Comparison of ENCODE assay signal across 17 cellular contexts in genomic region chr3:156957715-156958114, GRCh38.
DNase-seq lines count a peak whose midpoint lies in the region; ATAC-seq and TF ChIP-seq lines count a peak whose summit lies in the region.
"Had no signal": no experiment of that assay in that cellular context is flagged by ENCODE, and none has a peak within 500 bp of the region (broad histone marks: within the 10 kb centered on the region; RNA-seq: fewer than 3 reads in every experiment).

No MANE protein-coding gene starts in this region.

- H3K4me2 ChIP-seq in SU-DHL-6 (ENCODE audit: low read depth, low read length, poor library complexity, severe bottlenecking), result no peak overlapping the region

- WGBS in upper lobe of left lung, 2 donors, result 70 to 90% methylated on average over 1 of the region's 1 CpG

- H3K27ac ChIP-seq in SU-DHL-6 (ENCODE audit: low read depth, low read length) (no peak overlapping the region), upper lobe of left lung (no peak overlapping the region)
- H3K27ac ChIP-seq: heart left ventricle had no signal

- TF ChIP-seq EP300 in upper lobe of left lung (IDR thresholded peaks at IDR 0.05), result no peak

- no peaks in the 10 kb centered on the region for H3K79me2 ChIP-seq in SU-DHL-6 (ENCODE audit: insufficient read depth, low read length)

- no peaks in the 10 kb centered on the region for H3K36me3 Mint-ChIP-seq in activated CD4-positive, alpha-beta memory T cell treated with anti-CD3 and anti-CD28 coated beads, Interleukin-2, amount 10 ng/mL, durations not matched to agents 7 days and 5 days (ENCODE audit: low read depth)
- H3K36me3 Mint-ChIP-seq: T-cell had no signal

- H3K9ac ChIP-seq in SU-DHL-6 (ENCODE audit: low read length), result no peak overlapping the region

- no peaks in the 10 kb centered on the region for H4K20me1 ChIP-seq in SU-DHL-6 (ENCODE audit: low read depth, low read length)

- CTCF ChIA-PET in activated CD4-positive, alpha-beta memory T cell treated with anti-CD3 and anti-CD28 coated beads, Interleukin-2, amount 10 ng/mL, durations not matched to agents 7 days and 5 days (lab: Charles Lee), result interaction anchor here (1.0 kb wide), 1 partner anchor 17 kb away, joined by 3 read pairs; no protein-coding TSS in a partner anchor

- ATAC-seq in GM18511 (IDR thresholded peaks at IDR 0.05; ENCODE audit: unreplicated experiment) (peak; percentile 63), GM21390 (IDR thresholded peaks at IDR 0.05; ENCODE audit: unreplicated experiment) (peak; percentile 95), HG02943 (IDR thresholded peaks at IDR 0.05; ENCODE audit: low read depth, unreplicated experiment) (peak; percentile 91), upper lobe of left lung (ENCODE audit: low FRiP score in 2 of 2) (no peak)
- ATAC-seq: activated CD8-positive, alpha-beta memory T cell treated with anti-CD3 and anti-CD28 coated beads, Interleukin-2, amount 10 ng/mL, durations not matched to agents 7 days and 5 days; heart left ventricle; mucosa of descending colon; T-cell had no signal

- peaks cover 3% of the 10 kb centered on the region for H3K4me1 Mint-ChIP-seq in activated CD4-positive, alpha-beta memory T cell treated with anti-CD3 and anti-CD28 coated beads, Interleukin-2, amount 10 ng/mL, durations not matched to agents 7 days and 5 days
- H3K4me1 Mint-ChIP-seq: T-cell had no signal

- TF ChIP-seq CTCF in SU-DHL-6 (IDR thresholded peaks at IDR 0.05; ENCODE audit: insufficient read depth, low read length, poor library complexity, severe bottlenecking) (no peak), upper lobe of left lung (IDR thresholded peaks at IDR 0.05) (no peak)

- H2AFZ ChIP-seq in SU-DHL-6 (ENCODE audit: low read depth, low read length, severe bottlenecking), result peak overlapping the region; percentile 25

- H3F3A ChIP-seq in SU-DHL-6 (ENCODE audit: insufficient read depth), result no peaks in the 10 kb centered on the region

- POLR2A ChIA-PET in activated CD4-positive, alpha-beta memory T cell treated with anti-CD3 and anti-CD28 coated beads, Interleukin-2, amount 10 ng/mL, durations not matched to agents 7 days and 5 days (lab: Charles Lee), result no interaction called here

- no peak overlapping the region for H3K4me3 Mint-ChIP-seq in activated CD4-positive, alpha-beta memory T cell treated with anti-CD3 and anti-CD28 coated beads, Interleukin-2, amount 10 ng/mL, durations not matched to agents 7 days and 5 days
- H3K4me3 Mint-ChIP-seq: activated B cell treated with CpG ODN at 0.5 μM for 24 hours; activated CD8-positive, alpha-beta memory T cell treated with anti-CD3 and anti-CD28 coated beads, Interleukin-2, amount 10 ng/mL, durations not matched to agents 7 days and 5 days; T-cell had no signal

- H3K27ac Mint-ChIP-seq in activated CD4-positive, alpha-beta memory T cell treated with anti-CD3 and anti-CD28 coated beads, Interleukin-2, amount 10 ng/mL, durations not matched to agents 7 days and 5 days, result no peak overlapping the region
- H3K27ac Mint-ChIP-seq: activated B cell treated with CpG ODN at 0.5 μM for 24 hours; activated CD8-positive, alpha-beta memory T cell treated with anti-CD3 and anti-CD28 coated beads, Interleukin-2, amount 10 ng/mL, durations not matched to agents 7 days and 5 days; T-cell had no signal

- H3K9me3 ChIP-seq in SU-DHL-6 (ENCODE audit: insufficient read depth, low read length), result no peaks in the 10 kb centered on the region
- H3K9me3 ChIP-seq in upper lobe of left lung, result no peaks in the 10 kb centered on the region
- H3K9me3 ChIP-seq: mucosa of descending colon had no signal

- H3K9me3 Mint-ChIP-seq in activated CD4-positive, alpha-beta memory T cell treated with anti-CD3 and anti-CD28 coated beads, Interleukin-2, amount 10 ng/mL, durations not matched to agents 7 days and 5 days, result no peaks in the 10 kb centered on the region
- H3K9me3 Mint-ChIP-seq: activated B cell treated with CpG ODN at 0.5 μM for 24 hours, T-cell had no signal

- TF ChIP-seq POLR2A in upper lobe of left lung (IDR thresholded peaks at IDR 0.05), result no peak

- H3K36me3 ChIP-seq in SU-DHL-6 (ENCODE audit: low read length), result no peaks in the 10 kb centered on the region
- H3K36me3 ChIP-seq in upper lobe of left lung, result no peaks in the 10 kb centered on the region
- H3K36me3 ChIP-seq: heart left ventricle had no signal

- H3K27me3 ChIP-seq in SU-DHL-6 (ENCODE audit: low read length) (no peaks in the 10 kb centered on the region), upper lobe of left lung (no peaks in the 10 kb centered on the region)
- H3K27me3 ChIP-seq: heart left ventricle had no signal

- peaks cover 8% of the 10 kb centered on the region for H3K27me3 Mint-ChIP-seq in activated CD4-positive, alpha-beta memory T cell treated with anti-CD3 and anti-CD28 coated beads, Interleukin-2, amount 10 ng/mL, durations not matched to agents 7 days and 5 days
- H3K27me3 Mint-ChIP-seq: activated B cell treated with CpG ODN at 0.5 μM for 24 hours had no signal

- H3K4me1 ChIP-seq in upper lobe of left lung, result no peaks in the 10 kb centered on the region
- H3K4me1 ChIP-seq: heart left ventricle had no signal

- H3K9me2 ChIP-seq in SU-DHL-6 (replicated peaks; ENCODE audit: insufficient read depth, low read length), result no peaks in the 10 kb centered on the region

- H3K4me3 ChIP-seq in SU-DHL-6 (ENCODE audit: insufficient read depth, low read length, poor library complexity, severe bottlenecking) (no peak overlapping the region), upper lobe of left lung (no peak overlapping the region)
- H3K4me3 ChIP-seq: heart left ventricle, mucosa of descending colon had no signal

- no peak for DNase-seq in activated CD4-positive, alpha-beta memory T cell treated with anti-CD3 and anti-CD28 coated beads, Interleukin-2, amount 10 ng/mL, durations not matched to agents 7 days and 5 days
- DNase-seq in T-helper 9 cell, result no peak
- no peak for DNase-seq in NCI-H1048 (lab: John Stamatoyannopoulos, UW)
- no peak for DNase-seq in upper lobe of left lung
- DNase-seq: activated B cell treated with CpG ODN at 0.5 μM for 24 hours; activated CD8-positive, alpha-beta memory T cell treated with anti-CD3 and anti-CD28 coated beads, Interleukin-2, amount 10 ng/mL, durations not matched to agents 7 days and 5 days; Calu3; HCEC 1CT; heart left ventricle; mucosa of descending colon; NCI-H748 treated with DMSO at 0.1 percent for 48 hours; stimulated activated naive CD4-positive, alpha-beta T cell; T-cell had no signal

Comparison
In these comparisons a context has a peak if more than half of its experiments do, and no peak if none do; other contexts are left out.
1. ATAC-seq: peak in GM18511 (single experiment), GM21390 (single experiment) and HG02943 (single experiment); none in upper lobe of left lung (0 of 2).